In the genomic region with DNA sequence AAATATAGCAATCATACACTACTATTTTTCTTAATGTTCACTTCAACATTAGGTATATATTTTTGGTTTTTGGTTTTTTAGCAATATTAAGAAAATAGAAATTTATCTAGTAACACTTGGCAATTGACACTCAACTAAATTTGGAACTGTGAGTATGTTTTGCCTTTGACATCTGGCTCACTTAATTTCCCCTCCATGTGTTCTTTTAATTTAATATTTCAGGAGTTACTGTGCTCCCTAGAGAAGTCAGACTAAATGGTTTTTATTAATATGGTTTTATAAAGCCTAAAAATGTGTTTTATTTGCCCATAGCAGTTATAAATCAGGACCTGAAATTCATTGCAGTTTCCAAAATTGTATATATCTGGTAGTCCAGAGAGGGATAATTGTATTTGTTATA, we compare ENCODE assay signal across 27 cellular contexts.
DNase-seq lines count a peak whose midpoint lies in the region; ATAC-seq, FAIRE-seq and TF ChIP-seq lines count a peak whose summit lies in the region.
"Had no signal": no experiment of that assay in that cellular context is flagged by ENCODE, and none has a peak within 500 bp of the region (broad histone marks: within the 10 kb centered on the region; RNA-seq: fewer than 3 reads in every experiment).

No MANE protein-coding gene starts in this region.

- ATAC-seq in heart right ventricle = peak in 6 of 8 donors; percentile 58 to 86 (median 82)
- ATAC-seq in right cardiac atrium = no peak
- ATAC-seq in left ventricle myocardium superior = peak; percentile 41
- ATAC-seq in left cardiac atrium = no peak
- ATAC-seq in GM18868 (IDR thresholded peaks at IDR 0.05; ENCODE audit: unreplicated experiment) = no peak
- ATAC-seq: GM12878 had no signal

- H3K27me3 ChIP-seq in heart right ventricle = no peaks in the 10 kb centered on the region
- no peaks in the 10 kb centered on the region for H3K27me3 ChIP-seq in right cardiac atrium (ENCODE audit: control insufficient read depth, insufficient read depth)
- H3K27me3 ChIP-seq: BE2C, BLaER1 had no signal

- H3K4me3 ChIP-seq in heart right ventricle = no peak overlapping the region
- no peak overlapping the region for H3K4me3 ChIP-seq in right cardiac atrium (ENCODE audit: low read length)
- no peak overlapping the region for H3K4me3 ChIP-seq in kidney (ENCODE audit: low read length in 2 of 2)
- H3K4me3 ChIP-seq: BLaER1, GM12878 had no signal

- H3K9ac ChIP-seq in kidney (ENCODE audit: low read length in 2 of 2) = no peak overlapping the region
- H3K9ac ChIP-seq: BLaER1 had no signal

- FAIRE-seq in kidney (lab: Jason Lieb, UNC) = peak; percentile 15
- FAIRE-seq: A204.1, GM12878, GM12892, GM18507, GM19239 had no signal

- TF ChIP-seq CTCF in heart right ventricle (IDR thresholded peaks at IDR 0.05) (no peak), kidney (IDR thresholded peaks at IDR 0.05; ENCODE audit: borderline replicate concordance, extremely low read depth, insufficient read depth) (no peak)

- intact Hi-C loops in heart right ventricle (cut with DNase I) = loop anchor here in 1 of 10 donors (10.0 kb wide), 1 partner anchor 99 kb away; no protein-coding TSS in a partner anchor
- intact Hi-C loops in right cardiac atrium (cut with DNase I) = no loop called here
- intact Hi-C loops in left ventricle myocardium superior (cut with micrococcal nuclease) = no loop called here
- intact Hi-C loops in left cardiac atrium (cut with DNase I) = no loop called here
- intact Hi-C loops in kidney (cut with DNase I) = no loop called here

- H3K9me3 ChIP-seq in heart right ventricle (no peaks in the 10 kb centered on the region), right cardiac atrium (ENCODE audit: control insufficient read depth, low read length) (no peaks in the 10 kb centered on the region), kidney (ENCODE audit: control insufficient read depth in 1 of 2, low read length in 2 of 2) (no peaks in the 10 kb centered on the region)
- H3K9me3 ChIP-seq: BE2C, BLaER1 had no signal

- H3K27ac ChIP-seq in heart right ventricle = peak overlapping the region in 6 of 10 donors; percentile 12 to 65 (median 51)
- H3K27ac ChIP-seq in right cardiac atrium (ENCODE audit: low read length) = no peak overlapping the region
- no peak overlapping the region for H3K27ac ChIP-seq in kidney (ENCODE audit: low read depth in 2 of 2, low read length in 2 of 2)
- H3K27ac ChIP-seq: BLaER1 had no signal

- H3K4me1 ChIP-seq in heart right ventricle (peaks cover 0 to 28% (median 5%) of the 10 kb centered on the region in 9 donors), right cardiac atrium (ENCODE audit: control insufficient read depth, insufficient read depth, low read length) (no peaks in the 10 kb centered on the region), kidney (ENCODE audit: control insufficient read depth in 1 of 2, insufficient read depth in 1 of 2, low read depth in 1 of 2, low read length in 2 of 2) (no peaks in the 10 kb centered on the region)
- H3K4me1 ChIP-seq: BE2C, BLaER1 had no signal

- DNase-seq in heart right ventricle = no peak
- no peak for DNase-seq in right cardiac atrium
- DNase-seq in left ventricle myocardium superior = no peak
- DNase-seq in left cardiac atrium = no peak
- no peak for DNase-seq in kidney
- DNase-seq: 8988T; ACHN; BE2C; C1 segment of cervical spinal cord; CD4-positive, alpha-beta memory T cell; CD4-positive, CD25-positive, alpha-beta regulatory T cell; CD8-positive, alpha-beta memory T cell; COR-L47; DMS 273 treated with DMSO at 0.1 percent for 48 hours; DMS153; DMS53; DMS79; DND-41; EL; GDM1 had no signal

- H3K36me3 ChIP-seq in heart right ventricle (no peaks in the 10 kb centered on the region), kidney (ENCODE audit: control insufficient read depth in 1 of 2, insufficient read depth in 2 of 2, low read length in 2 of 2) (no peaks in the 10 kb centered on the region)
- H3K36me3 ChIP-seq: BE2C, BLaER1 had no signal

Comparison
In these comparisons a context has a peak if more than half of its experiments do, and no peak if none do; other contexts are left out.
1. ATAC-seq: peak in heart right ventricle (6 of 8) and left ventricle myocardium superior (single experiment); none in right cardiac atrium (0 of 2), left cardiac atrium (0 of 2) and GM18868 (single experiment).
2. H3K27ac ChIP-seq: peak in heart right ventricle (6 of 10); none in right cardiac atrium (single experiment) and kidney (0 of 2).